16 cellular contexts compared by ENCODE assay signal in the genomic region with DNA sequence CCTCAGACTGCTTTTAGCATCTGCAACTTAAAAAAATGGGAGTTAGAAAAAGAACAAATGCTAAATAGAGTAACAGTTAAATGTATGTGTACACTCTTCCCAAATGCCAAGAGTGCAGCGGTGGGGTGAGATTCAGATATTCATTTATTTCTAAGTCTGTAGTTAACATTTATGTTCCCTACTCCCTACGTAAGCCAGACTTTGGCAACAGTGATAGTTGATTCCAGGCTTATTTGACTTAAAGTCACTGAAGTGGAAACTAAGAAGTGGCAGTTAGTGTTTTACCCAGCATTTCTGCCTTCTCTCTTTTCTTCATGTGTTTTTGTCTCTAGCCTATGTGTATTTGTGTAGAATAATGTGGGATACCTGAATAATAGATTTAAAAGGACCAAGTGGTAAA. TPM values are rescaled to one million over a fixed set of nuclear protein-coding genes. Genes with fewer than 3 reads are reported as not detected.
DNase-seq lines count a peak whose midpoint lies in the region; ATAC-seq, FAIRE-seq and TF ChIP-seq lines count a peak whose summit lies in the region.
"Had no signal": no experiment of that assay in that cellular context is flagged by ENCODE, and none has a peak within 500 bp of the region (broad histone marks: within the 10 kb centered on the region; RNA-seq: fewer than 3 reads in every experiment).

No MANE protein-coding gene starts in this region.

- BruUV-seq in HepG2 (replicated peaks; lab: Mats Ljungman, UMichigan) (no TSS peak), K562 (replicated peaks; lab: Mats Ljungman, UMichigan) (no TSS peak)

- no peak for TF ChIP-seq RAD21 in HepG2 (CRISPR knock-in tag; IDR thresholded peaks at IDR 0.05)
- TF ChIP-seq RAD21 in K562 (CRISPR knock-in tag; conservative IDR thresholded peaks at IDR 0.05 in 1 of 2, IDR thresholded peaks at IDR 0.05 in 1 of 2): no peak

- no peak overlapping the region for H2AFZ ChIP-seq in HepG2 (ENCODE audit: low read length)
- no peak overlapping the region for H2AFZ ChIP-seq in K562 (ENCODE audit: low read depth, low read length)
- H2AFZ ChIP-seq: GM23248 had no signal

- H3K4me1 ChIP-seq in HepG2 (ENCODE audit: insufficient read depth, low read length) (peaks cover 76% of the 10 kb centered on the region), right lobe of liver (peaks cover 0 to 49% (median 6%) of the 10 kb centered on the region in 4 donors), K562 (replicated peaks in 1 of 2; ENCODE audit: control insufficient read depth in 2 of 2, insufficient read depth in 2 of 2, low read length in 2 of 2) (peaks cover 17 to 24% of the 10 kb centered on the region in 2 experiments)
- H3K4me1 ChIP-seq: uterus had no signal

- POLR2A ChIA-PET in HepG2 (lab: Yijun Ruan, JAX) (no interaction called here), K562 (lab: Yijun Ruan, JAX) (interaction anchor here (1.3 to 4.3 kb wide), 3 partner anchors 7 to 12 kb away, joined by 4 to 54 read pairs (median 4); no protein-coding TSS in a partner anchor)

- FAIRE-seq in HepG2 (lab: Jason Lieb, UNC): no peak
- no peak for FAIRE-seq in K562 (lab: Jason Lieb, UNC)

- intact Hi-C loops in HepG2 (cut with micrococcal nuclease; ENCODE audit: unreplicated experiment): no loop called here
- intact Hi-C loops in right lobe of liver (cut with DNase I): no loop called here
- intact Hi-C loops in K562 (cut with micrococcal nuclease): no loop called here

- H3K9me3 Mint-ChIP-seq in stimulated activated effector memory CD8-positive, alpha-beta T cell treated with anti-CD3 and anti-CD28 coated beads, Interleukin-12 subunit alpha, Interleukin-12 subunit beta, amount 100 ng/mL, for 72 hours: no peaks in the 10 kb centered on the region

- H3K4me2 ChIP-seq in HepG2 (ENCODE audit: low read depth, low read length): peak overlapping the region; percentile 79
- H3K4me2 ChIP-seq in K562 (ENCODE audit: insufficient read depth, low read length): peak overlapping the region; percentile 7; the same call in 1 of the 2 replicates

- H3K9me1 ChIP-seq in K562 (ENCODE audit: control insufficient read depth, insufficient read depth, low read length): peaks cover 14% of the 10 kb centered on the region

- CTCF ChIA-PET in HepG2 (lab: Yijun Ruan, JAX; ENCODE audit: low intra/inter-chr PET ratio, low total read pairs) (no interaction called here), K562 (lab: Yijun Ruan, JAX; ENCODE audit: low intra/inter-chr PET ratio) (no interaction called here)

- H3K4me1 Mint-ChIP-seq in stimulated activated effector memory CD8-positive, alpha-beta T cell treated with anti-CD3 and anti-CD28 coated beads, Interleukin-12 subunit alpha, Interleukin-12 subunit beta, amount 100 ng/mL, for 72 hours: peaks cover 32% of the 10 kb centered on the region

- H3K79me2 ChIP-seq in HepG2 (ENCODE audit: insufficient read depth, low read length) (peaks cover 46% of the 10 kb centered on the region), K562 (ENCODE audit: control insufficient read depth, insufficient read depth, low read length) (peaks cover 80% of the 10 kb centered on the region)

- TF ChIP-seq EP300 in HepG2 (IDR thresholded peaks at IDR 0.05; ENCODE audit: low read depth in 2 of 2, low read length in 2 of 2) (no peak), HepG2 (CRISPR knock-in tag; IDR thresholded peaks at IDR 0.05; ENCODE audit: borderline replicate concordance) (no peak), K562 (IDR thresholded peaks at IDR 0.05; ENCODE audit: low read length) (no peak)

- H3K9me3 ChIP-seq in HepG2 (ENCODE audit: low read length) (no peaks in the 10 kb centered on the region), right lobe of liver (no peaks in the 10 kb centered on the region), K562 (replicated peaks; ENCODE audit: control insufficient read depth, insufficient read depth, low read depth, low read length) (no peaks in the 10 kb centered on the region)
- H3K9me3 ChIP-seq: uterus had no signal

- H3K36me3 ChIP-seq in HepG2 (replicated peaks in 1 of 2; ENCODE audit: control insufficient read depth in 1 of 2, insufficient read depth in 2 of 2, low read length in 2 of 2) (peaks cover 9 to 66% of the 10 kb centered on the region in 2 experiments; a peak in 4 of 5 replicates), right lobe of liver (peaks cover 0 to 12% (median 3%) of the 10 kb centered on the region in 4 donors), K562 (ENCODE audit: control insufficient read depth, insufficient read depth, low read length) (peaks cover 80% of the 10 kb centered on the region)
- H3K36me3 ChIP-seq: uterus had no signal

- DNase-seq in HepG2 (ENCODE audit: low spot score) (no peak), right lobe of liver (no peak), NB4 (ENCODE audit: low read depth) (no peak), K562 (ENCODE audit: extremely low read depth in 1 of 4, low spot score in 3 of 4) (peak in 1 of 4 experiments; percentile 42), kidney glomerular epithelial cell (lab: John Stamatoyannopoulos, UW) (no peak)
- no peak for DNase-seq in stimulated activated effector memory CD8-positive, alpha-beta T cell treated with anti-CD3 and anti-CD28 coated beads, Interleukin-12 subunit alpha, Interleukin-12 subunit beta, amount 100 ng/mL, for 72 hours (ENCODE audit: low spot score in 2 of 2)
- DNase-seq: foreskin melanocyte; GM23248; NCI-H1105; occipital lobe; SIG-M5; stimulated activated naive CD4-positive, alpha-beta T cell treated with Interleukin-2 at 50 U/mL for 16 hours; uterus had no signal

- H4K20me1 ChIP-seq in HepG2 (ENCODE audit: insufficient read depth, low read length): peaks cover 73% of the 10 kb centered on the region
- peaks cover 72% of the 10 kb centered on the region for H4K20me1 ChIP-seq in K562 (replicated peaks; ENCODE audit: control insufficient read depth, insufficient read depth, low read length)

- peak overlapping the region; percentile 86 for H3K4me3 Mint-ChIP-seq in stimulated activated effector memory CD8-positive, alpha-beta T cell treated with anti-CD3 and anti-CD28 coated beads, Interleukin-12 subunit alpha, Interleukin-12 subunit beta, amount 100 ng/mL, for 72 hours
- H3K4me3 Mint-ChIP-seq: B cell had no signal

- ATAC-seq in HepG2 (no peak), right lobe of liver (no peak), K562 (no peak), GM18520 (IDR thresholded peaks at IDR 0.05; ENCODE audit: unreplicated experiment) (no peak), HG03175 (IDR thresholded peaks at IDR 0.05; ENCODE audit: unreplicated experiment) (no peak)
- ATAC-seq in stimulated activated effector memory CD8-positive, alpha-beta T cell treated with anti-CD3 and anti-CD28 coated beads, Interleukin-12 subunit alpha, Interleukin-12 subunit beta, amount 100 ng/mL, for 72 hours: no peak

- TF ChIP-seq CTCF in HepG2 (CRISPR knock-in tag; IDR thresholded peaks at IDR 0.05) (no peak), right lobe of liver (IDR thresholded peaks at IDR 0.05) (no peak), NB4 (IDR thresholded peaks at IDR 0.05; ENCODE audit: low read depth, low read length) (no peak), K562 (IDR thresholded peaks at IDR 0.05 in 2 of 3, conservative IDR thresholded peaks at IDR 0.05 in 1 of 3; ENCODE audit: insufficient read depth in 2 of 3, low read depth in 1 of 3, low read length in 3 of 3) (no peak)

- no peak overlapping the region; the same call in 1 of the 2 replicates for H3K9ac ChIP-seq in HepG2 (ENCODE audit: insufficient read depth, low read depth, low read length)
- peak overlapping the region in 1 of 2 experiments; percentile 95; a peak in 1 of 4 replicates for H3K9ac ChIP-seq in K562 (ENCODE audit: insufficient read depth in 1 of 2, low read depth in 2 of 2, low read length in 2 of 2)
- H3K9ac ChIP-seq: GM23248 had no signal

- H3K36me3 Mint-ChIP-seq in stimulated activated effector memory CD8-positive, alpha-beta T cell treated with anti-CD3 and anti-CD28 coated beads, Interleukin-12 subunit alpha, Interleukin-12 subunit beta, amount 100 ng/mL, for 72 hours: peaks cover 89% of the 10 kb centered on the region

- peak overlapping the region in 2 of 3 experiments; percentile 7 to 8; a peak in 1 of 6 replicates for H3K4me3 ChIP-seq in HepG2 (replicated peaks in 1 of 3; ENCODE audit: insufficient read depth in 1 of 3, low read depth in 2 of 3, low read length in 3 of 3)
- H3K4me3 ChIP-seq in right lobe of liver: no peak overlapping the region
- H3K4me3 ChIP-seq in NB4 (ENCODE audit: low read depth, low read length): peak overlapping the region; percentile 83
- H3K4me3 ChIP-seq in K562: no peak overlapping the region; the same call in 1 of the 2 replicates
- H3K4me3 ChIP-seq: GM23248, uterus had no signal

- H3K27me3 ChIP-seq in HepG2 (ENCODE audit: control insufficient read depth in 1 of 2, insufficient read depth in 2 of 2, low read length in 2 of 2): peaks cover 0 to 2% of the 10 kb centered on the region in 2 experiments; a peak in 3 of 5 replicates
- H3K27me3 ChIP-seq in right lobe of liver: no peaks in the 10 kb centered on the region
- H3K27me3 ChIP-seq in K562 (ENCODE audit: control insufficient read depth in 2 of 2, insufficient read depth in 2 of 2, low read length in 2 of 2): no peaks in the 10 kb centered on the region
- H3K27me3 ChIP-seq: uterus had no signal

- peak overlapping the region; percentile 34 for H3K27ac Mint-ChIP-seq in stimulated activated effector memory CD8-positive, alpha-beta T cell treated with anti-CD3 and anti-CD28 coated beads, Interleukin-12 subunit alpha, Interleukin-12 subunit beta, amount 100 ng/mL, for 72 hours
- H3K27ac Mint-ChIP-seq: B cell had no signal

- in situ Hi-C loops in HepG2 (cut with HindIII; ENCODE audit: extremely low pct_ligation_motif_present, low pct_unique_long_range_greater_than_20kb) (no loop called here), K562 (cut with MboI) (no loop called here)

- no peak overlapping the region for H3K27ac ChIP-seq in HepG2 (ENCODE audit: extremely low read length, insufficient read depth, low read length)
- H3K27ac ChIP-seq in right lobe of liver: no peak overlapping the region
- H3K27ac ChIP-seq in K562 (ENCODE audit: extremely low read depth, low read depth, low read length): peak overlapping the region; percentile 4; the same call in 2 of the 3 replicates
- H3K27ac ChIP-seq: GM23248, uterus had no signal

- 95% methylated on average over 2 of the region's 2 CpGs for WGBS in HepG2 (ENCODE audit: low lambda C conversion rate)
- 72% methylated on average over 2 of the region's 2 CpGs for WGBS in right lobe of liver (ENCODE audit: insufficient coverage, low coverage, low lambda C conversion rate, missing lambda C conversion rate)
- whole genome bisulfite sequencing in K562 (ENCODE audit: insufficient coverage, low coverage, missing lambda C conversion rate): 85% methylated on average over 2 of the region's 2 CpGs

- no peak for TF ChIP-seq POLR2A in HepG2 (IDR thresholded peaks at IDR 0.05; ENCODE audit: insufficient read depth in 1 of 2, low read depth in 2 of 2, low read length in 2 of 2)
- TF ChIP-seq POLR2A in right lobe of liver (IDR thresholded peaks at IDR 0.05): no peak
- TF ChIP-seq POLR2A in NB4 (IDR thresholded peaks at IDR 0.05; ENCODE audit: extremely low read depth, insufficient read length): no peak
- no peak for TF ChIP-seq POLR2A in K562 (conservative IDR thresholded peaks at IDR 0.05)

RNA-seq across cellular contexts. Expression of a gene that starts 4.5 kb away (rescaled TPM):
- total RNA-seq in HepG2 (2016; rRNA removed; fragmentation: Illumina TruSeq; extraction: Trizol) (0.73 and 12.3 TPM in 2 replicates), right lobe of liver (1 to 10 TPM; 1.8 to 3.8 (median 2.4) TPM), K562 (2014; rRNA removed) (55.3 and 100 TPM in 2 replicates), K562 (2014; rRNA removed; fragmentation: Illumina TruSeq; extraction: Trizol) (177 and 218 TPM in 2 replicates), K562 (2015; rRNA removed; fragmentation: Illumina TruSeq; extraction: Trizol) (130 and 149 TPM in 2 replicates), K562 (2021) (77.8 and 106 TPM in 2 replicates)
- 1.0 and 1.1 TPM in 2 replicates for total RNA-seq in HepG2 (2016; cell fraction: cytosol; rRNA removed; fragmentation: Illumina TruSeq; extraction: Trizol; ENCODE audit: low read depth)
- 0.51 and 10.4 TPM in 2 replicates for total RNA-seq in HepG2 (2016; cell fraction: insoluble cytoplasmic fraction; rRNA removed; fragmentation: Illumina TruSeq; extraction: Trizol)
- total RNA-seq in HepG2 (2016; cell fraction: membrane; rRNA removed; fragmentation: Illumina TruSeq; extraction: Trizol): 1.2 TPM in 2 replicates
- 55.1 and 55.2 TPM in 2 replicates for total RNA-seq in HepG2 (2016; cell fraction: nucleus; rRNA removed; fragmentation: Illumina TruSeq; extraction: Trizol)
- polyA plus RNA-seq in HepG2 (2011; rRNA removed) (2.0 and 2.5 TPM in 2 replicates), K562 (2011; rRNA removed) (147 and 182 TPM in 2 replicates), K562 (2014; fragmentation: Illumina TruSeq; extraction: Trizol) (43.2 and 59.7 TPM in 2 replicates), K562 (2014; fragmentation: Nextera tagmentation; extraction: Ambion mirVana) (10 to 100 TPM; 44.2 to 67.6 TPM), K562 (2014; rRNA removed) (77.9 and 119 TPM in 2 replicates)
- polyA plus RNA-seq in HepG2 (2011; cell fraction: cytosol; rRNA removed): 0.23 and 0.53 TPM in 2 replicates
- polyA plus RNA-seq in HepG2 (2011; cell fraction: nucleus; rRNA removed): 3.3 and 5.4 TPM in 2 replicates
- polyA plus RNA-seq in HepG2 (2012): 2.2 and 3.0 TPM in 2 replicates
- polyA plus RNA-seq in HepG2 (2016; cell fraction: cytosol; fragmentation: Illumina TruSeq; extraction: Trizol; ENCODE audit: low read depth): 0.89 and 1.3 TPM in 2 replicates
- polyA plus RNA-seq in HepG2 (2016; cell fraction: insoluble cytoplasmic fraction; fragmentation: Illumina TruSeq; extraction: Trizol; ENCODE audit: low read depth): 0.40 and 0.74 TPM in 2 replicates
- polyA plus RNA-seq in HepG2 (2016; cell fraction: membrane; fragmentation: Illumina TruSeq; extraction: Trizol; ENCODE audit: low read depth): 1.1 and 1.3 TPM in 2 replicates
- 8.4 and 8.8 TPM in 2 replicates for polyA plus RNA-seq in HepG2 (2016; cell fraction: nucleus; fragmentation: Illumina TruSeq; extraction: Trizol; ENCODE audit: insufficient read depth, low read depth)
- 8.9 and 26.4 TPM in 2 replicates for polyA minus RNA-seq in HepG2 (2011; rRNA and poly(A)+ RNA removed; ENCODE audit: low replicate concordance)
- 0.59 and 1.4 TPM in 2 replicates for polyA minus RNA-seq in HepG2 (2011; cell fraction: cytosol; rRNA and poly(A)+ RNA removed)
- polyA minus RNA-seq in HepG2 (2011; cell fraction: nucleus; rRNA and poly(A)+ RNA removed): 159 and 193 TPM in 2 replicates
- total RNA-seq in K562 (2011; cell fraction: chromatin; rRNA removed; ENCODE audit: low replicate concordance): 458 and 1,073 TPM in 2 replicates
- total RNA-seq in K562 (2011; cell fraction: nucleolus; rRNA removed): 474 and 541 TPM in 2 replicates
- 882 and 1,501 TPM in 2 replicates for total RNA-seq in K562 (2011; cell fraction: nucleoplasm; rRNA removed)
- polyA plus RNA-seq in K562 (2011; cell fraction: cytosol; rRNA removed): 8.2 and 35.8 TPM in 2 replicates
- 165 and 195 TPM in 2 replicates for polyA plus RNA-seq in K562 (2011; cell fraction: nucleus; rRNA removed)
- polyA plus RNA-seq in K562 (2012): 21.0 and 54.8 TPM in 2 replicates
- polyA minus RNA-seq in K562 (2011; rRNA and poly(A)+ RNA removed): 251 and 360 TPM in 2 replicates
- 17.0 and 22.7 TPM in 2 replicates for polyA minus RNA-seq in K562 (2011; cell fraction: cytosol; rRNA and poly(A)+ RNA removed)
- polyA minus RNA-seq in K562 (2011; cell fraction: nucleus; rRNA and poly(A)+ RNA removed): 714 and 1,502 TPM in 2 replicates

RNA-seq across cellular contexts. Expression of a gene that starts 46.4 kb away (rescaled TPM):
- total RNA-seq in HepG2 (2016; rRNA removed; fragmentation: Illumina TruSeq; extraction: Trizol): 0.02 TPM in 1 of 2 replicates, not detected in the other
- total RNA-seq in HepG2 (2016; cell fraction: cytosol; rRNA removed; fragmentation: Illumina TruSeq; extraction: Trizol; ENCODE audit: low read depth): 0.18 and 0.51 TPM in 2 replicates
- total RNA-seq in HepG2 (2016; cell fraction: insoluble cytoplasmic fraction; rRNA removed; fragmentation: Illumina TruSeq; extraction: Trizol): not detected in 2 replicates
- not detected in 2 replicates for total RNA-seq in HepG2 (2016; cell fraction: membrane; rRNA removed; fragmentation: Illumina TruSeq; extraction: Trizol)
- 0.12 TPM in 1 of 2 replicates, not detected in the other for total RNA-seq in HepG2 (2016; cell fraction: nucleus; rRNA removed; fragmentation: Illumina TruSeq; extraction: Trizol)
- 0.07 and 0.21 TPM in 2 replicates for polyA plus RNA-seq in HepG2 (2011; rRNA removed)
- 0.19 and 0.22 TPM in 2 replicates for polyA plus RNA-seq in HepG2 (2011; cell fraction: cytosol; rRNA removed)
- polyA plus RNA-seq in HepG2 (2011; cell fraction: nucleus; rRNA removed): not detected in 2 replicates
- polyA plus RNA-seq in HepG2 (2012): 0.23 TPM in 1 of 2 replicates, not detected in the other
- not detected in 2 replicates for polyA plus RNA-seq in HepG2 (2016; cell fraction: cytosol; fragmentation: Illumina TruSeq; extraction: Trizol; ENCODE audit: low read depth)
- polyA plus RNA-seq in HepG2 (2016; cell fraction: insoluble cytoplasmic fraction; fragmentation: Illumina TruSeq; extraction: Trizol; ENCODE audit: low read depth): not detected in 2 replicates
- not detected in 2 replicates for polyA plus RNA-seq in HepG2 (2016; cell fraction: membrane; fragmentation: Illumina TruSeq; extraction: Trizol; ENCODE audit: low read depth)
- polyA plus RNA-seq in HepG2 (2016; cell fraction: nucleus; fragmentation: Illumina TruSeq; extraction: Trizol; ENCODE audit: insufficient read depth, low read depth): not detected in 2 replicates
- 0.42 and 370 TPM in 2 replicates for polyA minus RNA-seq in HepG2 (2011; rRNA and poly(A)+ RNA removed; ENCODE audit: low replicate concordance)
- polyA minus RNA-seq in HepG2 (2011; cell fraction: cytosol; rRNA and poly(A)+ RNA removed): not detected in 2 replicates
- 0.25 and 0.39 TPM in 2 replicates for polyA minus RNA-seq in HepG2 (2011; cell fraction: nucleus; rRNA and poly(A)+ RNA removed)
- total RNA-seq in right lobe of liver: under 1 TPM; 0.12 to 0.99 (median 0.66) TPM
- 0.32 TPM in 1 of 2 replicates, not detected in the other for total RNA-seq in K562 (2011; cell fraction: chromatin; rRNA removed; ENCODE audit: low replicate concordance)
- 0.17 and 0.26 TPM in 2 replicates for total RNA-seq in K562 (2011; cell fraction: nucleolus; rRNA removed)
- not detected in 2 replicates for total RNA-seq in K562 (2011; cell fraction: nucleoplasm; rRNA removed)
- 0.12 and 0.27 TPM in 2 replicates for total RNA-seq in K562 (2014; rRNA removed)
- not detected in 2 replicates for total RNA-seq in K562 (2014; rRNA removed; fragmentation: Illumina TruSeq; extraction: Trizol)
- not detected in 2 replicates for total RNA-seq in K562 (2015; rRNA removed; fragmentation: Illumina TruSeq; extraction: Trizol)
- total RNA-seq in K562 (2021): not detected in 2 replicates
- 0.08 and 0.18 TPM in 2 replicates for polyA plus RNA-seq in K562 (2011; rRNA removed)
- polyA plus RNA-seq in K562 (2011; cell fraction: cytosol; rRNA removed): not detected in 2 replicates
- polyA plus RNA-seq in K562 (2011; cell fraction: nucleus; rRNA removed): 0.20 and 0.28 TPM in 2 replicates
- 0.03 and 0.15 TPM in 2 replicates for polyA plus RNA-seq in K562 (2012)
- not detected in 2 replicates for polyA plus RNA-seq in K562 (2014; fragmentation: Illumina TruSeq; extraction: Trizol)
- not detected for polyA plus RNA-seq in K562 (2014; fragmentation: Nextera tagmentation; extraction: Ambion mirVana)
- not detected in 2 replicates for polyA plus RNA-seq in K562 (2014; rRNA removed)
- polyA minus RNA-seq in K562 (2011; rRNA and poly(A)+ RNA removed): 0.07 and 0.33 TPM in 2 replicates
- not detected in 2 replicates for polyA minus RNA-seq in K562 (2011; cell fraction: cytosol; rRNA and poly(A)+ RNA removed)
- polyA minus RNA-seq in K562 (2011; cell fraction: nucleus; rRNA and poly(A)+ RNA removed): 0.27 and 0.78 TPM in 2 replicates
- polyA plus RNA-seq: GM23248 had no signal

Comparison
In these comparisons a context has a peak if more than half of its experiments do, and no peak if none do; other contexts are left out.
1. H3K4me3 ChIP-seq: peak in HepG2 (2 of 3) and NB4 (single experiment); none in right lobe of liver (0 of 3) and K562 (single experiment).